27 cellular contexts compared by ENCODE assay signal in genomic region chr5:107483196-107483595, GRCh38.
DNase-seq lines count a peak whose midpoint lies in the region; ATAC-seq and TF ChIP-seq lines count a peak whose summit lies in the region.
"Had no signal": no experiment of that assay in that cellular context is flagged by ENCODE, and none has a peak within 500 bp of the region (broad histone marks: within the 10 kb centered on the region; RNA-seq: fewer than 3 reads in every experiment).

No MANE protein-coding gene starts in this region.

- H3K4me2 ChIP-seq in OCI-LY1 (ENCODE audit: low read length) (no peak overlapping the region), mesendoderm (ENCODE audit: low read length) (no peak overlapping the region)
- H3K4me2 ChIP-seq: hepatocyte had no signal

- H2BK5ac ChIP-seq in mesendoderm (ENCODE audit: low read length): no peak overlapping the region

- no peaks in the 10 kb centered on the region for H3F3A ChIP-seq in OCI-LY1 (ENCODE audit: insufficient read depth, low read length)

- no peaks in the 10 kb centered on the region for H3K9me3 ChIP-seq in OCI-LY1 (ENCODE audit: low read length)
- H3K9me3 ChIP-seq: breast epithelium, gastroesophageal sphincter, right lobe of liver, uterus had no signal

- H4K8ac ChIP-seq in mesendoderm (ENCODE audit: low read depth, low read length): no peak overlapping the region

- H2BK15ac ChIP-seq in mesendoderm (replicated peaks; ENCODE audit: low read depth): no peak overlapping the region

- intact Hi-C loops in natural killer cell (cut with micrococcal nuclease): no loop called here

- H3K36me3 Mint-ChIP-seq in natural killer cell treated with Interleukin-12 subunit alpha and Interleukin-12 subunit beta and Interleukin-15 and Interleukin-18, amount 100 ng/mL, for 72 hours: peaks cover 14% of the 10 kb centered on the region
- peaks cover 14% of the 10 kb centered on the region for H3K36me3 Mint-ChIP-seq in natural killer cell
- peaks cover 7 to 17% (median 8%) of the 10 kb centered on the region in 3 donors for H3K36me3 Mint-ChIP-seq in immature natural killer cell
- H3K36me3 Mint-ChIP-seq: activated naive CD4-positive, alpha-beta T cell treated with anti-CD3 and anti-CD28 coated beads, Interleukin-2, amount 50 U/mL, for 24 hours had no signal

- H3K9me2 ChIP-seq in OCI-LY1 (ENCODE audit: low read depth, low read length): no peaks in the 10 kb centered on the region

- no peak overlapping the region for H3K23ac ChIP-seq in mesendoderm (ENCODE audit: low read length)

- no peak overlapping the region for H3K4me3 ChIP-seq in OCI-LY1 (ENCODE audit: low read depth, low read length, poor library complexity, severe bottlenecking)
- H3K4me3 ChIP-seq in mesendoderm (ENCODE audit: low read length): no peak overlapping the region
- H3K4me3 ChIP-seq: breast epithelium, gastroesophageal sphincter, hepatocyte, right lobe of liver, uterus had no signal

- H3K4me1 Mint-ChIP-seq in natural killer cell treated with Interleukin-12 subunit alpha and Interleukin-12 subunit beta and Interleukin-15 and Interleukin-18, amount 100 ng/mL, for 72 hours (ENCODE audit: low read depth in 2 of 2): peaks cover 50 to 71% of the 10 kb centered on the region in 2 donors
- H3K4me1 Mint-ChIP-seq in natural killer cell (peaks cover 61 to 68% of the 10 kb centered on the region in 2 donors), immature natural killer cell (peaks cover 67 to 80% of the 10 kb centered on the region in 2 donors)

- peaks cover 12% of the 10 kb centered on the region for H3K9me3 Mint-ChIP-seq in natural killer cell treated with Interleukin-12 subunit alpha and Interleukin-12 subunit beta and Interleukin-15 and Interleukin-18, amount 100 ng/mL, for 72 hours
- peaks cover 0 to 6% of the 10 kb centered on the region in 2 donors for H3K9me3 Mint-ChIP-seq in natural killer cell
- H3K9me3 Mint-ChIP-seq in immature natural killer cell: peaks cover 0 to 6% (median 0%) of the 10 kb centered on the region in 6 donors
- H3K9me3 Mint-ChIP-seq: activated naive CD4-positive, alpha-beta T cell treated with anti-CD3 and anti-CD28 coated beads, Interleukin-2, amount 50 U/mL, for 24 hours had no signal

- H2AFZ ChIP-seq in OCI-LY1 (ENCODE audit: low read length): no peak overlapping the region
- H2AFZ ChIP-seq: hepatocyte had no signal

- peaks cover 6% of the 10 kb centered on the region for H3K79me1 ChIP-seq in mesendoderm (ENCODE audit: low read length)

- H3K27ac ChIP-seq in OCI-LY1 (ENCODE audit: low read depth, low read length, poor library complexity, severe bottlenecking) (peak overlapping the region; percentile 50), mesendoderm (ENCODE audit: low read depth, low read length) (no peak overlapping the region)
- H3K27ac ChIP-seq: breast epithelium, gastroesophageal sphincter, hepatocyte, right lobe of liver, uterus had no signal

- H3K27me3 Mint-ChIP-seq in natural killer cell treated with Interleukin-12 subunit alpha and Interleukin-12 subunit beta and Interleukin-15 and Interleukin-18, amount 100 ng/mL, for 72 hours: no peaks in the 10 kb centered on the region
- H3K27me3 Mint-ChIP-seq in natural killer cell (ENCODE audit: low read depth in 2 of 2): no peaks in the 10 kb centered on the region
- no peaks in the 10 kb centered on the region for H3K27me3 Mint-ChIP-seq in immature natural killer cell (ENCODE audit: low read depth in 3 of 3)
- H3K27me3 Mint-ChIP-seq: activated naive CD4-positive, alpha-beta T cell treated with anti-CD3 and anti-CD28 coated beads, Interleukin-2, amount 50 U/mL, for 24 hours had no signal

- DNase-seq in natural killer cell treated with Interleukin-12 subunit alpha and Interleukin-12 subunit beta and Interleukin-15 and Interleukin-18, amount 100 ng/mL, for 72 hours (ENCODE audit: low spot score): no peak
- DNase-seq in natural killer cell: no peak
- DNase-seq in immature natural killer cell: no peak
- DNase-seq in AG08396 (ENCODE audit: low spot score): no peak
- no peak for DNase-seq in mesendoderm
- DNase-seq in OCI-M2 (lab: John Stamatoyannopoulos, UW; ENCODE audit: unreplicated experiment): no peak
- DNase-seq: activated CD4-positive, alpha-beta memory T cell treated with anti-CD3 and anti-CD28 coated beads for 36 hours; activated CD8-positive, alpha-beta memory T cell treated with anti-CD3 and anti-CD28 coated beads, Interleukin-2, amount 50 U/mL, for 4 hours; DMS153; mammary epithelial cell; MM.1S; NCI-H2029 treated with DMSO at 0.1 percent for 48 hours; NCI-H345; right lobe of liver; stimulated activated CD8-positive, alpha-beta memory T cell treated with anti-CD3 and anti-CD28 coated beads, Interleukin-4, amount 100 ng/mL, for 48 hours; stimulated activated naive CD8-positive, alpha-beta T cell treated with anti-CD3 and anti-CD28 coated beads, Interleukin-15, amount 100 ng/mL, for 72 hours; T-helper 17 cell; uterus had no signal

- peak overlapping the region; percentile 30 to 94 for H3K27ac Mint-ChIP-seq in natural killer cell treated with Interleukin-12 subunit alpha and Interleukin-12 subunit beta and Interleukin-15 and Interleukin-18, amount 100 ng/mL, for 72 hours
- H3K27ac Mint-ChIP-seq in natural killer cell (peak overlapping the region in 1 of 2 donors; percentile 98), immature natural killer cell (peak overlapping the region in 4 of 6 donors; percentile 31 to 69 (median 50))
- H3K27ac Mint-ChIP-seq: activated CD4-positive, alpha-beta memory T cell treated with anti-CD3 and anti-CD28 coated beads for 36 hours; activated naive CD4-positive, alpha-beta T cell treated with anti-CD3 and anti-CD28 coated beads, Interleukin-2, amount 50 U/mL, for 24 hours; stimulated activated naive CD8-positive, alpha-beta T cell treated with anti-CD3 and anti-CD28 coated beads, Interleukin-15, amount 100 ng/mL, for 72 hours; T-helper 17 cell had no signal

- no peaks in the 10 kb centered on the region for H4K20me1 ChIP-seq in OCI-LY1 (ENCODE audit: insufficient read depth, low read length)

- no CpG with 5 or more reads among the region's 5 CpGs for WGBS in mesendoderm (ENCODE audit: extremely low coverage, insufficient coverage, low lambda C conversion rate)

- H3K27me3 ChIP-seq in OCI-LY1 (ENCODE audit: insufficient read depth, low read length) (no peaks in the 10 kb centered on the region), mesendoderm (ENCODE audit: insufficient read depth, low read length, poor library complexity) (no peaks in the 10 kb centered on the region)
- H3K27me3 ChIP-seq: breast epithelium, gastroesophageal sphincter, hepatocyte, right lobe of liver, uterus had no signal

- H2BK120ac ChIP-seq in mesendoderm (ENCODE audit: low read depth, low read length): no peak overlapping the region

- H3K18ac ChIP-seq in mesendoderm (ENCODE audit: low read length): no peak overlapping the region

- no peak overlapping the region for H3K56ac ChIP-seq in mesendoderm (ENCODE audit: low read length)

- H3K79me2 ChIP-seq in OCI-LY1 (ENCODE audit: insufficient read depth, low read length) (no peaks in the 10 kb centered on the region), mesendoderm (ENCODE audit: control insufficient read depth, insufficient read depth, low read length) (no peaks in the 10 kb centered on the region)

- H3K36me3 ChIP-seq in OCI-LY1 (ENCODE audit: insufficient read depth, low read length): no peaks in the 10 kb centered on the region
- H3K36me3 ChIP-seq in mesendoderm (ENCODE audit: control insufficient read depth, insufficient read depth, low read length): no peaks in the 10 kb centered on the region
- H3K36me3 ChIP-seq: breast epithelium, gastroesophageal sphincter, right lobe of liver, uterus had no signal

- no peak overlapping the region for H2AK5ac ChIP-seq in mesendoderm (ENCODE audit: low read length)

- no peak for TF ChIP-seq CTCF in natural killer cell (IDR thresholded peaks at IDR 0.05)
- TF ChIP-seq CTCF in OCI-LY1 (IDR thresholded peaks at IDR 0.05; ENCODE audit: low read length): no peak

- H3K9ac ChIP-seq in OCI-LY1 (ENCODE audit: low read length) (no peak overlapping the region), mesendoderm (ENCODE audit: low read length) (no peak overlapping the region)

- no peak overlapping the region for H3K4ac ChIP-seq in mesendoderm (ENCODE audit: low read depth, low read length)

- H3K4me3 Mint-ChIP-seq in natural killer cell treated with Interleukin-12 subunit alpha and Interleukin-12 subunit beta and Interleukin-15 and Interleukin-18, amount 100 ng/mL, for 72 hours: no peak overlapping the region
- no peak overlapping the region for H3K4me3 Mint-ChIP-seq in natural killer cell
- H3K4me3 Mint-ChIP-seq in immature natural killer cell: no peak overlapping the region
- H3K4me3 Mint-ChIP-seq: activated CD4-positive, alpha-beta memory T cell treated with anti-CD3 and anti-CD28 coated beads for 36 hours; activated naive CD4-positive, alpha-beta T cell treated with anti-CD3 and anti-CD28 coated beads, Interleukin-2, amount 50 U/mL, for 24 hours; stimulated activated naive CD8-positive, alpha-beta T cell treated with anti-CD3 and anti-CD28 coated beads, Interleukin-15, amount 100 ng/mL, for 72 hours; T-helper 17 cell had no signal

- H3K4me1 ChIP-seq in OCI-LY1 (ENCODE audit: insufficient read depth, low read length, severe bottlenecking) (peaks cover 53% of the 10 kb centered on the region), mesendoderm (ENCODE audit: control insufficient read depth, low read depth, low read length) (peaks cover 2% of the 10 kb centered on the region)
- H3K4me1 ChIP-seq: breast epithelium, gastroesophageal sphincter, right lobe of liver, uterus had no signal

- no peak overlapping the region for H4K5ac ChIP-seq in mesendoderm (ENCODE audit: low read length)

- no peak for ATAC-seq in natural killer cell treated with Interleukin-12 subunit alpha and Interleukin-12 subunit beta and Interleukin-15 and Interleukin-18, amount 100 ng/mL, for 72 hours
- ATAC-seq in natural killer cell (no peak), HG02970 (IDR thresholded peaks at IDR 0.05; ENCODE audit: low FRiP score, unreplicated experiment) (no peak)
- ATAC-seq: activated CD4-positive, CD25-positive, alpha-beta regulatory T cell treated with anti-CD3 and anti-CD28 coated beads, Interleukin-2, amount 50 U/mL, for 24 hours; gastroesophageal sphincter; HCT116; right lobe of liver; Right ventricle myocardium inferior; stimulated activated naive CD8-positive, alpha-beta T cell treated with anti-CD3 and anti-CD28 coated beads, Interleukin-15, amount 100 ng/mL, for 72 hours; T-helper 17 cell had no signal
